Comparison of ENCODE assay signal across 21 cellular contexts in the genomic region with DNA sequence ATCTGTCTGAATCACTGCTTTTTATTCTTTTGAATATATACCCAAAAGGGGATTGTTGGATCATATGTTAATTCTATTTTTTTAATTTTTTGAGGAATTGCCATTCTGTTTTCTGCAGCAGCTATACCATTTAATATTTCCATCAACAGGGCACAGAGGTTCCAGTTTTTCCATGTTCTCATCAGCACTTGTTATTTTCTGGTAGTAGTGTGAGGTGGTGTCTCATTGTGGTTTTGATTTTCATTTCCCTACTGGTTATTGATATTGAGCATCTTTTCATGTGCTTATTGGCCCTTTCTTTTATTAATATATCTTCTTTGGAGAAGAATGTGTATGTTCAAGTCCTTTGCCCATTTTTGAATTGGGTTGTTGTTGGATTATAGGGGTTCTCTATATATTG.
A peak's percentile ranks its signal among the peaks of the same experiment; 100 is the strongest.
DNase-seq lines count a peak whose midpoint lies in the region; ATAC-seq and TF ChIP-seq lines count a peak whose summit lies in the region.
"Had no signal": no experiment of that assay in that cellular context is flagged by ENCODE, and none has a peak within 500 bp of the region (broad histone marks: within the 10 kb centered on the region; RNA-seq: fewer than 3 reads in every experiment).

No MANE protein-coding gene starts in this region.

- H4K20me1 ChIP-seq in PC-3 (ENCODE audit: low read length) = no peaks in the 10 kb centered on the region
- H4K20me1 ChIP-seq: BLaER1 treated with 17β-estradiol and CSF1 and Interleukin-3, amounts not matched to agents 10 nM and 100 nM had no signal

- H3K27me3 ChIP-seq in PC-3 (ENCODE audit: low read length) (no peaks in the 10 kb centered on the region), vagina (no peaks in the 10 kb centered on the region)
- H3K27me3 ChIP-seq: BE2C; BLaER1 treated with 17β-estradiol and CSF1 and Interleukin-3, amounts not matched to agents 10 nM and 100 nM had no signal

- TF ChIP-seq CTCF in PC-3 (conservative IDR thresholded peaks at IDR 0.05; ENCODE audit: low read depth, low read length) (no peak), vagina (IDR thresholded peaks at IDR 0.05) (no peak)

- H3K4me2 ChIP-seq in PC-3 (ENCODE audit: low read length) = no peak overlapping the region

- BruUV-seq in PC-3 (replicated peaks; lab: Mats Ljungman, UMichigan) = no TSS peak

- no peaks in the 10 kb centered on the region for H3K9me2 ChIP-seq in PC-3 (replicated peaks; ENCODE audit: low read length)

- H3K36me3 Mint-ChIP-seq in activated naive CD8-positive, alpha-beta T cell treated with anti-CD3 and anti-CD28 coated beads, Interleukin-2, amount 50 U/mL, for 24 hours (ENCODE audit: low read depth) = peaks cover 7% of the 10 kb centered on the region
- peaks cover 16% of the 10 kb centered on the region for H3K36me3 Mint-ChIP-seq in activated naive CD8-positive, alpha-beta T cell treated with anti-CD3 and anti-CD28 coated beads for 36 hours
- H3K36me3 Mint-ChIP-seq in stimulated activated effector memory CD8-positive, alpha-beta T cell treated with anti-CD3 and anti-CD28 coated beads, Interleukin-12 subunit alpha, Interleukin-12 subunit beta, amount 100 ng/mL, for 72 hours = no peaks in the 10 kb centered on the region

- CTCF ChIA-PET in PC-3 (lab: Charles Lee) = no interaction called here

- H3K36me3 ChIP-seq in PC-3 (ENCODE audit: low read depth, low read length) (no peaks in the 10 kb centered on the region), vagina (no peaks in the 10 kb centered on the region)
- H3K36me3 ChIP-seq: BE2C; BLaER1 treated with 17β-estradiol and CSF1 and Interleukin-3, amounts not matched to agents 10 nM and 100 nM had no signal

- H3F3A ChIP-seq in PC-3 (ENCODE audit: low read length, unreplicated experiment) = peaks cover 12% of the 10 kb centered on the region

- H3K4me3 Mint-ChIP-seq in activated naive CD8-positive, alpha-beta T cell treated with anti-CD3 and anti-CD28 coated beads, Interleukin-2, amount 50 U/mL, for 24 hours = no peak overlapping the region
- no peak overlapping the region for H3K4me3 Mint-ChIP-seq in activated naive CD8-positive, alpha-beta T cell treated with anti-CD3 and anti-CD28 coated beads for 36 hours
- no peak overlapping the region for H3K4me3 Mint-ChIP-seq in stimulated activated effector memory CD8-positive, alpha-beta T cell treated with anti-CD3 and anti-CD28 coated beads, Interleukin-12 subunit alpha, Interleukin-12 subunit beta, amount 100 ng/mL, for 72 hours
- H3K4me3 Mint-ChIP-seq: CD14-positive monocyte; CD4-positive, alpha-beta T cell; CD8-positive, alpha-beta memory T cell had no signal

- POLR2A ChIA-PET in PC-3 (lab: Charles Lee; ENCODE audit: unreplicated experiment) = no interaction called here

- peak overlapping the region; percentile 39 for H3K27ac Mint-ChIP-seq in activated naive CD8-positive, alpha-beta T cell treated with anti-CD3 and anti-CD28 coated beads, Interleukin-2, amount 50 U/mL, for 24 hours
- no peak overlapping the region for H3K27ac Mint-ChIP-seq in activated naive CD8-positive, alpha-beta T cell treated with anti-CD3 and anti-CD28 coated beads for 36 hours
- H3K27ac Mint-ChIP-seq in stimulated activated effector memory CD8-positive, alpha-beta T cell treated with anti-CD3 and anti-CD28 coated beads, Interleukin-12 subunit alpha, Interleukin-12 subunit beta, amount 100 ng/mL, for 72 hours = no peak overlapping the region
- H3K27ac Mint-ChIP-seq: CD14-positive monocyte had no signal

- no peaks in the 10 kb centered on the region for H3K9me3 ChIP-seq in PC-3 (ENCODE audit: low read length)
- H3K9me3 ChIP-seq in vagina = no peaks in the 10 kb centered on the region
- H3K9me3 ChIP-seq: BE2C had no signal

- H3K79me2 ChIP-seq in PC-3 (ENCODE audit: low read length) = peaks cover 62% of the 10 kb centered on the region

- H2AFZ ChIP-seq in PC-3 (ENCODE audit: low read length) = no peak overlapping the region
- H2AFZ ChIP-seq: GM23248 had no signal

- intact Hi-C loops in PC-3 (cut with micrococcal nuclease) = no loop called here
- intact Hi-C loops in vagina (cut with DNase I) = no loop called here

- H3K4me1 Mint-ChIP-seq in activated naive CD8-positive, alpha-beta T cell treated with anti-CD3 and anti-CD28 coated beads, Interleukin-2, amount 50 U/mL, for 24 hours = peaks cover 51% of the 10 kb centered on the region
- H3K4me1 Mint-ChIP-seq in activated naive CD8-positive, alpha-beta T cell treated with anti-CD3 and anti-CD28 coated beads for 36 hours = peaks cover 32% of the 10 kb centered on the region
- peaks cover 39% of the 10 kb centered on the region for H3K4me1 Mint-ChIP-seq in stimulated activated effector memory CD8-positive, alpha-beta T cell treated with anti-CD3 and anti-CD28 coated beads, Interleukin-12 subunit alpha, Interleukin-12 subunit beta, amount 100 ng/mL, for 72 hours

- H3K9me3 Mint-ChIP-seq in activated naive CD8-positive, alpha-beta T cell treated with anti-CD3 and anti-CD28 coated beads, Interleukin-2, amount 50 U/mL, for 24 hours = peaks cover 2% of the 10 kb centered on the region
- H3K9me3 Mint-ChIP-seq in activated naive CD8-positive, alpha-beta T cell treated with anti-CD3 and anti-CD28 coated beads for 36 hours = peaks cover 5% of the 10 kb centered on the region
- peaks cover 2% of the 10 kb centered on the region for H3K9me3 Mint-ChIP-seq in stimulated activated effector memory CD8-positive, alpha-beta T cell treated with anti-CD3 and anti-CD28 coated beads, Interleukin-12 subunit alpha, Interleukin-12 subunit beta, amount 100 ng/mL, for 72 hours
- H3K9me3 Mint-ChIP-seq: CD4-positive, alpha-beta T cell had no signal

- no peaks in the 10 kb centered on the region for H3K27me3 Mint-ChIP-seq in activated naive CD8-positive, alpha-beta T cell treated with anti-CD3 and anti-CD28 coated beads, Interleukin-2, amount 50 U/mL, for 24 hours
- no peaks in the 10 kb centered on the region for H3K27me3 Mint-ChIP-seq in activated naive CD8-positive, alpha-beta T cell treated with anti-CD3 and anti-CD28 coated beads for 36 hours
- H3K27me3 Mint-ChIP-seq: CD4-positive, alpha-beta T cell had no signal

- TF ChIP-seq POLR2A in vagina (IDR thresholded peaks at IDR 0.05) = no peak

- H3K27ac ChIP-seq in PC-3 (ENCODE audit: low read length) (peak overlapping the region; percentile 98), vagina (no peak overlapping the region)
- H3K27ac ChIP-seq: 22Rv1; BLaER1 treated with 17β-estradiol and CSF1 and Interleukin-3, amounts not matched to agents 10 nM and 100 nM; GM23248 had no signal

- no peak for DNase-seq in activated naive CD8-positive, alpha-beta T cell treated with anti-CD3 and anti-CD28 coated beads, Interleukin-2, amount 50 U/mL, for 24 hours
- no peak for DNase-seq in activated naive CD8-positive, alpha-beta T cell treated with anti-CD3 and anti-CD28 coated beads for 36 hours
- DNase-seq in PC-3 = no peak
- no peak for DNase-seq in stimulated activated effector memory CD8-positive, alpha-beta T cell treated with anti-CD3 and anti-CD28 coated beads, Interleukin-12 subunit alpha, Interleukin-12 subunit beta, amount 100 ng/mL, for 72 hours (ENCODE audit: low spot score in 2 of 2)
- no peak for DNase-seq in vagina (ENCODE audit: extremely low spot score in 2 of 2)
- no peak for DNase-seq in RKO (ENCODE audit: low spot score)
- DNase-seq: ACHN; AML-193; BE2C; CD4-positive, alpha-beta T cell; CD8-positive, alpha-beta memory T cell; DMS53; DMS79 treated with DMSO at 0.1 percent for 48 hours; GF-D8; GM23248; H7; HCEC 1CT had no signal

- H3K4me1 ChIP-seq in PC-3 (ENCODE audit: insufficient read depth, low read length) = peaks cover 42% of the 10 kb centered on the region
- peaks cover 8% of the 10 kb centered on the region for H3K4me1 ChIP-seq in vagina
- H3K4me1 ChIP-seq: BE2C had no signal

- H3K4me3 ChIP-seq in PC-3 (ENCODE audit: low read length) (no peak overlapping the region), vagina (no peak overlapping the region)
- H3K4me3 ChIP-seq: BLaER1 treated with 17β-estradiol and CSF1 and Interleukin-3, amounts not matched to agents 10 nM and 100 nM; GM23248 had no signal

- no peak overlapping the region for H3K9ac ChIP-seq in PC-3 (ENCODE audit: low read length)
- H3K9ac ChIP-seq: BLaER1 treated with 17β-estradiol and CSF1 and Interleukin-3, amounts not matched to agents 10 nM and 100 nM; GM23248 had no signal

- peak; percentile 59 for ATAC-seq in activated naive CD8-positive, alpha-beta T cell treated with anti-CD3 and anti-CD28 coated beads, Interleukin-2, amount 50 U/mL, for 24 hours
- ATAC-seq in PC-3 = no peak
- peak; percentile 59 for ATAC-seq in stimulated activated effector memory CD8-positive, alpha-beta T cell treated with anti-CD3 and anti-CD28 coated beads, Interleukin-12 subunit alpha, Interleukin-12 subunit beta, amount 100 ng/mL, for 72 hours
- no peak for ATAC-seq in GM19324 (IDR thresholded peaks at IDR 0.05; ENCODE audit: low FRiP score, unreplicated experiment)

Comparison
In these comparisons a context has a peak if more than half of its experiments do, and no peak if none do; other contexts are left out.
1. ATAC-seq: peak in activated naive CD8-positive, alpha-beta T cell treated with anti-CD3 and anti-CD28 coated beads, Interleukin-2, amount 50 U/mL, for 24 hours (single experiment) and stimulated activated effector memory CD8-positive, alpha-beta T cell treated with anti-CD3 and anti-CD28 coated beads, Interleukin-12 subunit alpha, Interleukin-12 subunit beta, amount 100 ng/mL, for 72 hours (single experiment); none in PC-3 (single experiment) and GM19324 (single experiment).